ENCODE assay signal across 15 cellular contexts in genomic region chr2:172179045-172179742, GRCh38.
A peak's percentile ranks its signal among the peaks of the same experiment; 100 is the strongest.
DNase-seq lines count a peak whose midpoint lies in the region; ATAC-seq and TF ChIP-seq lines count a peak whose summit lies in the region.
"Had no signal": no experiment of that assay in that cellular context is flagged by ENCODE, and none has a peak within 500 bp of the region (broad histone marks: within the 10 kb centered on the region; RNA-seq: fewer than 3 reads in every experiment).

No MANE protein-coding gene starts in this region.

- no peaks in the 10 kb centered on the region for H3K27me3 ChIP-seq in ACC112 (ENCODE audit: insufficient read depth, low read length)
- no peaks in the 10 kb centered on the region for H3K27me3 ChIP-seq in RWPE2 (ENCODE audit: insufficient read depth, poor library complexity, severe bottlenecking)
- H3K27me3 ChIP-seq: gastroesophageal sphincter, SJCRH30 had no signal

- H3K27me3 Mint-ChIP-seq in T-helper 2 cell treated with Interferon-gamma antibody and Interleukin-4, amounts not matched to agents 5 μg/mL and 100 μg/mL, for 36 hours (ENCODE audit: low read depth): peaks cover 13% of the 10 kb centered on the region

- peaks cover 10% of the 10 kb centered on the region for H3K4me1 ChIP-seq in ACC112 (ENCODE audit: control insufficient read depth, insufficient read depth, low read length, unreplicated experiment)
- H3K4me1 ChIP-seq in RWPE2 (ENCODE audit: insufficient read depth, poor library complexity, severe bottlenecking): peaks cover 21% of the 10 kb centered on the region
- H3K4me1 ChIP-seq: BLaER1 treated with 17β-estradiol and CSF1 and Interleukin-3, amounts not matched to agents 10 nM and 100 nM; SJCRH30 had no signal

- TF ChIP-seq CTCF in RWPE2 (IDR thresholded peaks at IDR 0.05; ENCODE audit: poor library complexity, severe bottlenecking) (no peak), fibroblast of mammary gland (conservative IDR thresholded peaks at IDR 0.05; ENCODE audit: control insufficient read depth, insufficient read depth, low read depth, low read length) (no peak)

- no peak overlapping the region for H3K4me3 Mint-ChIP-seq in T-helper 2 cell treated with Interferon-gamma antibody and Interleukin-4, amounts not matched to agents 5 μg/mL and 100 μg/mL, for 36 hours
- H3K4me3 Mint-ChIP-seq: activated B cell treated with CpG ODN at 0.5 μM for 24 hours had no signal

- peak; percentile 47 for DNase-seq in GM03348 (ENCODE audit: low spot score)
- peak; percentile 71 for DNase-seq in RWPE2 (ENCODE audit: low spot score)
- peak; percentile 8 for DNase-seq in fibroblast of mammary gland (ENCODE audit: low read depth)
- no peak for DNase-seq in T-helper 2 cell treated with Interferon-gamma antibody and Interleukin-4, amounts not matched to agents 5 μg/mL and 100 μg/mL, for 36 hours (ENCODE audit: low spot score)
- DNase-seq in NCI-H2196 (lab: John Stamatoyannopoulos, UW; ENCODE audit: unreplicated experiment): no peak
- DNase-seq: activated B cell treated with CpG ODN at 0.5 μM for 24 hours; activated naive CD4-positive, alpha-beta T cell; NCI-H510A treated with DMSO at 0.1 percent for 48 hours; nucleus accumbens; SJCRH30 had no signal

- ATAC-seq in RWPE2 (ENCODE audit: low read depth): peak; percentile 89
- no peak for ATAC-seq in HG03280 (IDR thresholded peaks at IDR 0.05; ENCODE audit: unreplicated experiment)
- no peak for ATAC-seq in GM21447 (IDR thresholded peaks at IDR 0.05; ENCODE audit: unreplicated experiment)
- ATAC-seq: gastroesophageal sphincter had no signal

- H3K27ac ChIP-seq in ACC112 (ENCODE audit: low read depth, low read length) (no peak overlapping the region), RWPE2 (ENCODE audit: poor library complexity, severe bottlenecking) (no peak overlapping the region)
- H3K27ac ChIP-seq: BLaER1 treated with 17β-estradiol and CSF1 and Interleukin-3, amounts not matched to agents 10 nM and 100 nM; gastroesophageal sphincter; SJCRH30 had no signal

- H3K27ac Mint-ChIP-seq in T-helper 2 cell treated with Interferon-gamma antibody and Interleukin-4, amounts not matched to agents 5 μg/mL and 100 μg/mL, for 36 hours: no peak overlapping the region
- H3K27ac Mint-ChIP-seq: activated B cell treated with CpG ODN at 0.5 μM for 24 hours had no signal

- H3K9me3 Mint-ChIP-seq in T-helper 2 cell treated with Interferon-gamma antibody and Interleukin-4, amounts not matched to agents 5 μg/mL and 100 μg/mL, for 36 hours: peaks cover 6% of the 10 kb centered on the region

- peak overlapping the region; percentile 4 for H2AFZ ChIP-seq in ACC112 (ENCODE audit: low read length, unreplicated experiment)

- no peak overlapping the region for H3K4me3 ChIP-seq in ACC112 (ENCODE audit: low read depth, low read length)
- H3K4me3 ChIP-seq in RWPE2 (ENCODE audit: severe bottlenecking): no peak overlapping the region
- H3K4me3 ChIP-seq in fibroblast of mammary gland (ENCODE audit: control insufficient read depth, low read depth, low read length): no peak overlapping the region
- H3K4me3 ChIP-seq: BLaER1 treated with 17β-estradiol and CSF1 and Interleukin-3, amounts not matched to agents 10 nM and 100 nM; gastroesophageal sphincter; SJCRH30 had no signal

- peaks cover 2% of the 10 kb centered on the region for H3K36me3 Mint-ChIP-seq in T-helper 2 cell treated with Interferon-gamma antibody and Interleukin-4, amounts not matched to agents 5 μg/mL and 100 μg/mL, for 36 hours (ENCODE audit: low read depth)

- peaks cover 6% of the 10 kb centered on the region for H3K4me1 Mint-ChIP-seq in T-helper 2 cell treated with Interferon-gamma antibody and Interleukin-4, amounts not matched to agents 5 μg/mL and 100 μg/mL, for 36 hours (ENCODE audit: low read depth)
- H3K4me1 Mint-ChIP-seq: activated B cell treated with CpG ODN at 0.5 μM for 24 hours had no signal

- H3K36me3 ChIP-seq in ACC112 (ENCODE audit: insufficient read depth, low read length): no peaks in the 10 kb centered on the region
- H3K36me3 ChIP-seq in RWPE2 (ENCODE audit: low read depth): no peaks in the 10 kb centered on the region
- H3K36me3 ChIP-seq: BLaER1 treated with 17β-estradiol and CSF1 and Interleukin-3, amounts not matched to agents 10 nM and 100 nM; gastroesophageal sphincter; SJCRH30 had no signal

- H3K79me2 ChIP-seq in ACC112 (ENCODE audit: control insufficient read depth, insufficient read depth, low read length, unreplicated experiment): no peaks in the 10 kb centered on the region

- H3K9me3 ChIP-seq in RWPE2 (ENCODE audit: severe bottlenecking): no peaks in the 10 kb centered on the region
- H3K9me3 ChIP-seq: gastroesophageal sphincter, SJCRH30 had no signal

Comparison
In these comparisons a context has a peak if more than half of its experiments do, and no peak if none do; other contexts are left out.
1. DNase-seq: peak in GM03348 (single experiment), RWPE2 (single experiment) and fibroblast of mammary gland (single experiment); none in T-helper 2 cell treated with Interferon-gamma antibody and Interleukin-4, amounts not matched to agents 5 μg/mL and 100 μg/mL, for 36 hours (single experiment) and NCI-H2196 (single experiment).